9 cellular contexts compared by ENCODE assay signal in genomic region chr11:706957-707816, GRCh38. TPM values are rescaled to one million over a fixed set of nuclear protein-coding genes. Genes with fewer than 3 reads are reported as not detected.
DNase-seq lines count a peak whose midpoint lies in the region; ATAC-seq and TF ChIP-seq lines count a peak whose summit lies in the region.
"Had no signal": no experiment of that assay in that cellular context is flagged by ENCODE, and none has a peak within 500 bp of the region (broad histone marks: within the 10 kb centered on the region; RNA-seq: fewer than 3 reads in every experiment).

No MANE protein-coding gene starts in this region.

- ATAC-seq in HG03442 (IDR thresholded peaks at IDR 0.05; ENCODE audit: unreplicated experiment): no peak

- DNase-seq in HCEC 1CT (peak; percentile 43), brain microvascular endothelial cell (no peak), kidney tubule cell (ENCODE audit: low spot score) (peak; percentile 90), suprapubic skin (ENCODE audit: low spot score in 2 of 2) (peak in 1 of 2 donors; percentile 71), immature natural killer cell (no peak), NCI-H1417 treated with DMSO at 0.1 percent for 48 hours (lab: John Stamatoyannopoulos, UW) (no peak), NCI-H1092 (lab: John Stamatoyannopoulos, UW) (no peak)

- no peaks in the 10 kb centered on the region for H3K36me3 ChIP-seq in brain microvascular endothelial cell (replicated peaks)
- H3K36me3 ChIP-seq in suprapubic skin: peaks cover 6% of the 10 kb centered on the region

- H3K27me3 ChIP-seq in brain microvascular endothelial cell (replicated peaks): no peaks in the 10 kb centered on the region
- no peaks in the 10 kb centered on the region for H3K27me3 ChIP-seq in suprapubic skin

- peaks cover 81% of the 10 kb centered on the region for H3K4me1 ChIP-seq in suprapubic skin

- no peak for TF ChIP-seq EP300 in suprapubic skin (IDR thresholded peaks at IDR 0.05)

- peaks cover 3 to 6% (median 5%) of the 10 kb centered on the region in 3 donors for H3K27me3 Mint-ChIP-seq in immature natural killer cell (ENCODE audit: low read depth in 3 of 3)

- H3K4me3 Mint-ChIP-seq in immature natural killer cell: no peak overlapping the region

- H3K4me3 ChIP-seq in brain microvascular endothelial cell (ENCODE audit: low read depth, low read length): peak overlapping the region; percentile 53
- peak overlapping the region; percentile 58 for H3K4me3 ChIP-seq in suprapubic skin

- in situ Hi-C loops in brain microvascular endothelial cell (cut with HindIII; ENCODE audit: low pct_ligation_motif_present, low sequenced_read_pairs): no loop called here

- no peak overlapping the region for H3K27ac ChIP-seq in brain microvascular endothelial cell
- peak overlapping the region; percentile 87 for H3K27ac ChIP-seq in suprapubic skin
- H3K27ac ChIP-seq: neutrophil had no signal

- peaks cover 5 to 11% of the 10 kb centered on the region in 2 donors for H3K4me1 Mint-ChIP-seq in immature natural killer cell

- no peaks in the 10 kb centered on the region for H3K9me3 Mint-ChIP-seq in immature natural killer cell

- H3K36me3 Mint-ChIP-seq in immature natural killer cell: no peaks in the 10 kb centered on the region

- H3K9me3 ChIP-seq in suprapubic skin: no peaks in the 10 kb centered on the region
- H3K9me3 ChIP-seq: neutrophil had no signal

- 60% methylated on average over 6 of the region's 30 CpGs for WGBS in suprapubic skin

- no peak for TF ChIP-seq POLR2A in suprapubic skin (IDR thresholded peaks at IDR 0.05)

- TF ChIP-seq CTCF in brain microvascular endothelial cell (IDR thresholded peaks at IDR 0.05; ENCODE audit: low read depth, low read length, missing control alignments) (peak; percentile 19), suprapubic skin (IDR thresholded peaks at IDR 0.05) (no peak)

- H3K27ac Mint-ChIP-seq in immature natural killer cell: no peak overlapping the region

RNA-seq across cellular contexts. Expression of gene EPS8L2, which starts 1.2 kb away (rescaled TPM):
- 100 to 1,000 TPM; 107 to 193 (median 140) TPM for total RNA-seq in suprapubic skin
- polyA plus RNA-seq in immature natural killer cell: 10 to 100 TPM; 12.9 to 15.1 (median 15.0) TPM

RNA-seq across cellular contexts. Expression of gene TMEM80, which starts 11.6 kb away (rescaled TPM):
- 10 to 100 TPM; 31.5 to 53.6 (median 39.1) TPM for total RNA-seq in suprapubic skin
- polyA plus RNA-seq in immature natural killer cell: 10 to 100 TPM; 21.3 to 32.4 (median 30.4) TPM

RNA-seq across cellular contexts. Expression of gene DEAF1, which starts 12.2 kb away (rescaled TPM):
- total RNA-seq in suprapubic skin: 10 to 100 TPM; 37.0 to 60.6 (median 43.7) TPM
- 10 to 100 TPM; 17.8 to 31.6 (median 18.6) TPM for polyA plus RNA-seq in immature natural killer cell

RNA-seq across cellular contexts. Expression of gene TALDO1, which starts 40.1 kb away (rescaled TPM):
- 100 to 1,000 TPM; 107 to 197 (median 179) TPM for total RNA-seq in suprapubic skin
- 100 to 1,000 TPM; 163 to 189 (median 180) TPM for polyA plus RNA-seq in immature natural killer cell

Comparison
In these comparisons a context has a peak if more than half of its experiments do, and no peak if none do; other contexts are left out.
1. DNase-seq: peak in HCEC 1CT (single experiment) and kidney tubule cell (single experiment); none in brain microvascular endothelial cell (single experiment), immature natural killer cell (0 of 3), NCI-H1417 treated with DMSO at 0.1 percent for 48 hours (single experiment) and NCI-H1092 (single experiment).